14 cellular contexts compared by ENCODE assay signal in genomic region chr11:36469881-36470802, GRCh38. TPM values are rescaled to one million over a fixed set of nuclear protein-coding genes. Genes with fewer than 3 reads are reported as not detected.
DNase-seq lines count a peak whose midpoint lies in the region; ATAC-seq, FAIRE-seq and TF ChIP-seq lines count a peak whose summit lies in the region.
"Had no signal": no experiment of that assay in that cellular context is flagged by ENCODE, and none has a peak within 500 bp of the region (broad histone marks: within the 10 kb centered on the region; RNA-seq: fewer than 3 reads in every experiment).

No MANE protein-coding gene starts in this region.

- intact Hi-C loops in GM12878 (cut with micrococcal nuclease; ENCODE audit: unreplicated experiment): loop anchor here (10.0 kb wide), 1 partner anchor 65 kb away; no protein-coding TSS in a partner anchor

- no peak for TF ChIP-seq POLR2A in GM12878 (IDR thresholded peaks at IDR 0.05; ENCODE audit: low read depth, low read length)

- H2AFZ ChIP-seq in GM12878 (ENCODE audit: control insufficient read depth, low read depth, low read length): no peak overlapping the region
- no peak overlapping the region for H2AFZ ChIP-seq in mesenchymal stem cell (ENCODE audit: low read depth, low read length)

- SMC1A ChIA-PET in GM12878 (lab: Charles Lee; ENCODE audit: uncharacterized antibody, unreplicated experiment): interaction anchor here (0.8 to 4.1 kb wide), 5 partner anchors 7 to 178 kb away, joined by 3 to 29 read pairs (median 3); no protein-coding TSS in a partner anchor

- H3K4me1 ChIP-seq in GM12878 (ENCODE audit: control insufficient read depth, insufficient read depth, low read length) (no peaks in the 10 kb centered on the region), mesenchymal stem cell (ENCODE audit: control insufficient read depth, insufficient read depth, low read depth, low read length) (peaks cover 15% of the 10 kb centered on the region)
- H3K4me1 ChIP-seq: adrenal gland, Peyer's patch had no signal

- H4K91ac ChIP-seq in mesenchymal stem cell (ENCODE audit: low read length): no peak overlapping the region

- H3K27me3 ChIP-seq in AG04450 (ENCODE audit: control insufficient read depth, insufficient read depth, low read length) (no peaks in the 10 kb centered on the region), GM12878 (replicated peaks in 1 of 2; ENCODE audit: control insufficient read depth in 2 of 2, insufficient read depth in 2 of 2, low read length in 1 of 2) (peaks cover 0 to 4% of the 10 kb centered on the region in 2 experiments; a peak in 1 of 4 replicates), mesenchymal stem cell (ENCODE audit: control insufficient read depth in 1 of 2, insufficient read depth in 1 of 2, low read length in 2 of 2) (peaks cover 0 to 3% of the 10 kb centered on the region in 2 experiments)
- H3K27me3 ChIP-seq: adrenal gland, Peyer's patch, thyroid gland had no signal

- in situ Hi-C loops in GM12878 (cut with MboI): loop anchor here (10.0 kb wide), 1 partner anchor 165 kb away; no protein-coding TSS in a partner anchor

- H3K4ac ChIP-seq in mesenchymal stem cell (ENCODE audit: low read depth in 1 of 2, low read length in 2 of 2): no peak overlapping the region

- H3K79me2 ChIP-seq in GM12878 (ENCODE audit: control insufficient read depth, insufficient read depth, low read length): no peaks in the 10 kb centered on the region

- peak; percentile 78 for ATAC-seq in HG02885 (IDR thresholded peaks at IDR 0.05; ENCODE audit: poor library complexity, unreplicated experiment)
- ATAC-seq in GM12878: peak; percentile 69
- no peak for ATAC-seq in HG03571 (IDR thresholded peaks at IDR 0.05; ENCODE audit: unreplicated experiment)
- ATAC-seq in GM18867 (IDR thresholded peaks at IDR 0.05; ENCODE audit: unreplicated experiment): no peak
- ATAC-seq: sciatic nerve had no signal

- H2BK5ac ChIP-seq in mesenchymal stem cell (ENCODE audit: low read depth, low read length, poor library complexity, severe bottlenecking): peak overlapping the region; percentile 36

- peak overlapping the region; percentile 92 for H2AK5ac ChIP-seq in mesenchymal stem cell (ENCODE audit: low read length, severe bottlenecking)

- FAIRE-seq in GM12878 (lab: Jason Lieb, UNC): no peak

- RAD21 ChIA-PET in GM12878 (lab: Charles Lee; ENCODE audit: unreplicated experiment): interaction anchor here (1.7 kb wide), 1 partner anchor 23 kb away, joined by 4 read pairs; no protein-coding TSS in a partner anchor

- 34% methylated on average over 5 of the region's 5 CpGs for WGBS in GM12878 (ENCODE audit: insufficient coverage, insufficient replicate concordance, low lambda C conversion rate, missing lambda C conversion rate)
- WGBS in mesenchymal stem cell: 39% methylated on average over 5 of the region's 5 CpGs

- H3K9me3 ChIP-seq in AG04450 (ENCODE audit: control insufficient read depth, insufficient read depth, low read length): no peaks in the 10 kb centered on the region
- no peaks in the 10 kb centered on the region for H3K9me3 ChIP-seq in GM12878 (replicated peaks; ENCODE audit: control insufficient read depth, insufficient read depth, low read length)
- no peaks in the 10 kb centered on the region for H3K9me3 ChIP-seq in mesenchymal stem cell (ENCODE audit: control insufficient read depth, low read length)
- H3K9me3 ChIP-seq: adrenal gland, Peyer's patch, thyroid gland had no signal

- H3K27ac ChIP-seq in AG04450 (ENCODE audit: low read depth, low read length) (peak overlapping the region; percentile 41), GM12878 (ENCODE audit: control insufficient read depth, insufficient read depth) (no peak overlapping the region), mesenchymal stem cell (ENCODE audit: low read length, poor library complexity, severe bottlenecking) (peak overlapping the region; percentile 95)
- H3K27ac ChIP-seq: adrenal gland, Peyer's patch, thyroid gland, VCaP had no signal

- no peak for TF ChIP-seq RAD21 in GM12878 (IDR thresholded peaks at IDR 0.05; ENCODE audit: insufficient read depth, low read depth, low read length)

- BruUV-seq in GM12878 (replicated peaks; lab: Mats Ljungman, UMichigan): no TSS peak

- DNase-seq in AG04450 (ENCODE audit: low read depth, low spot score) (no peak), GM12878 (ENCODE audit: low read depth, low spot score) (no peak), mesenchymal stem cell (peak; percentile 45), NCI-H510A (lab: John Stamatoyannopoulos, UW) (no peak), SHP77 (lab: John Stamatoyannopoulos, UW) (no peak)
- DNase-seq: adrenal gland, endodermal cell, Peyer's patch, thyroid gland had no signal

- H3K9ac ChIP-seq in GM12878 (ENCODE audit: control insufficient read depth, insufficient read depth, low read length): no peak overlapping the region
- peak overlapping the region; percentile 24 for H3K9ac ChIP-seq in mesenchymal stem cell (ENCODE audit: low read length)

- TF ChIP-seq CTCF in AG04450 (IDR thresholded peaks at IDR 0.05; ENCODE audit: low read depth, low read length): no peak
- TF ChIP-seq CTCF in GM12878 (IDR thresholded peaks at IDR 0.05 in 2 of 3, conservative IDR thresholded peaks at IDR 0.05 in 1 of 3; ENCODE audit: control insufficient read depth in 2 of 3, extremely low read depth in 1 of 3, insufficient read depth in 1 of 3, low read depth in 3 of 3, low read length in 3 of 3): no peak

- CTCF ChIA-PET in AG04450 (lab: Charles Lee): interaction anchor here (1.0 to 2.5 kb wide), 5 partner anchors 9 to 178 kb away, joined by 3 to 14 read pairs (median 5); no protein-coding TSS in a partner anchor
- CTCF ChIA-PET in GM12878 (lab: Yijun Ruan, JAX): interaction anchor here (1.8 to 4.8 kb wide), 3 partner anchors 8 to 179 kb away, joined by 4 to 30 read pairs (median 8); no protein-coding TSS in a partner anchor

- H3K23ac ChIP-seq in mesenchymal stem cell (ENCODE audit: low read length in 2 of 2): no peak overlapping the region

- H3K4me2 ChIP-seq in GM12878 (ENCODE audit: control insufficient read depth, insufficient read depth) (no peak overlapping the region), mesenchymal stem cell (ENCODE audit: low read length, poor library complexity, severe bottlenecking) (peak overlapping the region; percentile 2)

- no peak overlapping the region for H2BK15ac ChIP-seq in mesenchymal stem cell (ENCODE audit: low read depth, poor library complexity, severe bottlenecking)

- no peak overlapping the region for H4K8ac ChIP-seq in mesenchymal stem cell (ENCODE audit: low read length)

- no peaks in the 10 kb centered on the region for H4K20me1 ChIP-seq in GM12878 (ENCODE audit: control insufficient read depth, insufficient read depth)

- H2BK120ac ChIP-seq in mesenchymal stem cell (ENCODE audit: low read depth, low read length): no peak overlapping the region

- no peaks in the 10 kb centered on the region for H3K79me1 ChIP-seq in mesenchymal stem cell (replicated peaks; ENCODE audit: low read length, poor library complexity, severe bottlenecking)

- H3K36me3 ChIP-seq in GM12878 (ENCODE audit: control insufficient read depth in 2 of 2, insufficient read depth in 2 of 2, low read length in 1 of 2) (no peaks in the 10 kb centered on the region), mesenchymal stem cell (ENCODE audit: control insufficient read depth in 1 of 2, insufficient read depth in 2 of 2, low read depth in 1 of 2, low read length in 2 of 2) (peaks cover 0 to 5% of the 10 kb centered on the region in 2 experiments)
- H3K36me3 ChIP-seq: adrenal gland, Peyer's patch, thyroid gland had no signal

- H2BK12ac ChIP-seq in mesenchymal stem cell (ENCODE audit: low read length in 2 of 2): no peak overlapping the region

- no peak overlapping the region for H3K18ac ChIP-seq in mesenchymal stem cell (ENCODE audit: low read depth in 1 of 2, low read length in 2 of 2)

- H3K4me3 ChIP-seq in AG04450 (ENCODE audit: low read depth, low read length): no peak overlapping the region
- no peak overlapping the region for H3K4me3 ChIP-seq in GM12878
- H3K4me3 ChIP-seq in mesenchymal stem cell (ENCODE audit: insufficient read depth in 1 of 2, low read depth in 1 of 2, low read length in 2 of 2): no peak overlapping the region
- H3K4me3 ChIP-seq: adrenal gland, Peyer's patch, thyroid gland had no signal

- TF ChIP-seq EP300 in GM12878 (IDR thresholded peaks at IDR 0.05; ENCODE audit: borderline replicate concordance in 1 of 2, control insufficient read depth in 1 of 2, low read depth in 2 of 2, low read length in 2 of 2): no peak

- POLR2A ChIA-PET in AG04450 (lab: Yijun Ruan, JAX) (interaction anchor here (1.0 to 1.9 kb wide), 2 partner anchors 14 to 173 kb away, joined by 3 to 5 read pairs; no protein-coding TSS in a partner anchor), GM12878 (lab: Charles Lee) (no interaction called here)

- H3K14ac ChIP-seq in mesenchymal stem cell (ENCODE audit: low read length in 2 of 2): no peak overlapping the region

TF ChIP-seq in GM12878, 131 proteins besides CTCF, POLR2A, EP300 and RAD21:
- TF ChIP-seq DPF2 (IDR thresholded peaks at IDR 0.05) (no peak), RUNX3 (IDR thresholded peaks at IDR 0.05; ENCODE audit: low read length) (0 out of 2 replicates have a peak, but pooled peaks have one; percentile 13)

RNA-seq across cellular contexts. Expression of gene TRAF6, which starts 39.9 kb away (rescaled TPM):
- 9.1 and 10.0 TPM in 2 replicates for polyA plus RNA-seq in AG04450 (2011; rRNA removed)
- 11.1 and 11.9 TPM in 2 replicates for polyA minus RNA-seq in AG04450 (2011; rRNA and poly(A)+ RNA removed)
- total RNA-seq in GM12878 (2013; cell fraction: nucleolus; rRNA removed): 25.0 and 27.0 TPM in 2 replicates
- 6.3 and 7.5 TPM in 2 replicates for total RNA-seq in GM12878 (2014; rRNA removed)
- 4.8 and 6.9 TPM in 2 replicates for total RNA-seq in GM12878 (2014; rRNA removed; fragmentation: Illumina TruSeq; extraction: Trizol)
- 6.7 and 7.1 TPM in 2 replicates for total RNA-seq in GM12878 (2021)
- polyA plus RNA-seq in GM12878 (2011; ENCODE audit: low read depth): 4.5 TPM
- 10.9 and 11.7 TPM in 2 replicates for polyA plus RNA-seq in GM12878 (2011; rRNA removed)
- 5.9 and 7.5 TPM in 2 replicates for polyA plus RNA-seq in GM12878 (2011; cell fraction: cytosol; rRNA removed)
- 8.3 and 12.0 TPM in 2 replicates for polyA plus RNA-seq in GM12878 (2011; cell fraction: nucleus; rRNA removed)
- 4.3 and 4.5 TPM in 2 replicates for polyA plus RNA-seq in GM12878 (2012)
- 5.3 and 6.8 TPM in 2 replicates for polyA plus RNA-seq in GM12878 (2014; fragmentation: Illumina TruSeq; extraction: Trizol)
- 1 to 10 TPM; 1.4 to 2.6 TPM for polyA plus RNA-seq in GM12878 (2014; fragmentation: Nextera tagmentation; extraction: Ambion mirVana)
- 3.4 and 4.4 TPM in 2 replicates for polyA plus RNA-seq in GM12878 (2014; rRNA removed)
- polyA plus RNA-seq in GM12878 (2016; fragmentation: Nextera tagmentation; extraction: Ambion mirVana): 10 to 100 TPM in 1 of 2 experiments, 1 to 10 TPM in 1; 8.3 to 10.5 TPM
- 9.5 and 13.5 TPM in 2 replicates for polyA minus RNA-seq in GM12878 (2011; rRNA and poly(A)+ RNA removed)
- polyA minus RNA-seq in GM12878 (2011; cell fraction: cytosol; rRNA and poly(A)+ RNA removed): 3.2 and 4.7 TPM in 2 replicates
- 8.2 and 10.5 TPM in 2 replicates for polyA minus RNA-seq in GM12878 (2011; cell fraction: nucleus; rRNA and poly(A)+ RNA removed)
- polyA plus RNA-seq in mesenchymal stem cell (2013, experiment 1 of 2): 8.5 TPM
- polyA plus RNA-seq in mesenchymal stem cell (2013, experiment 2 of 2): 8.5 TPM

Comparison
In these comparisons a context has a peak if more than half of its experiments do, and no peak if none do; other contexts are left out.
1. ATAC-seq: peak in HG02885 (single experiment) and GM12878 (single experiment); none in HG03571 (single experiment) and GM18867 (single experiment).